In the genomic region with DNA sequence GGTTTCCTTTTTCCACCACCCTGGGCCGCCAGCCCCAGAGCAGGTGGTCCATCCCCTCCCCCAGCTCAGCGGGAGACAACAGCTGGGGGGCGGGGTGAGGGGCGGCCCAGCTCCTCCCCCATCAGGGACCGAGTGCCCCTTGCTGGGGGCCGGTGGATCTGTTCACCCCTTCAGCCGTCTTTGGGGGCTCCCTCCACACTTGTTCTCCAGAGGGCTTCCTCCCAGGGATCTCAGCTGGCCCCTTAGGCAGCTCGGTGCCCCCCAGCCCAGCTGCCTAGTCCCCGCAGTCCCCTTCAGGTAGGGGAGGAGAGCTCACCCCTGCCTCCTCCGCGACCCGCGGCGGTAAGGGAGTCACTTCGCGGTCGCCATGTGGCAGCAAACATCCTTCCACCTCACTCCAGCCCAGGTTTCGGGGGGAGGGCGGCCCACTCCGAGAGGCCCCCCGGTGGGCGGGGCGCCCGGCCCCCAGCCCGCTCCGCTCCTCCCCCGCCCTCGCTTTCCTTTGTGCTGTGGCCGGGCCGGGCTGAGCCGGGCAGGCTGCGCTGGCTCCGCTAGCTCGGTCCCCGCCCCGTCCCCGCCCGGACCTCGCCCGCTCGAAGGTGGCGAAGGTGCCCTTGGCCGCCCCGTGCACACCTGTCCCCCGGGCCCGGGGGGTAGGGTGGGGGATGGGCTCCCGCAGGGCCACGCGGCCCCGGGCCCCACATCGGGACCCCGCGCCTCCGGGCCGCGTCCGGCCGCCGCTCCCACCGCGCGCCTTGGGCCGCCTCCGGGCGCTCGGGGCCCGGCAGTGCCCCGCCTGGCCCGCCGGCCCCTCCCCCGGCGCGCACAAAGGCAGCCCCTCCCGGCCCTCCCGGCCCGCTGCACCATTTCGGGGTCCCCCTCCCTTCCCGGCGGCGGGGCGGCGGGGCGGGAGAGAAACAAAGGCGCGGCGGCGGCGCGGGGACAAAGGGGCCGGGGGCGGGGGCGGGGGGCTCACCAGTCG, we compare ENCODE assay signal across 8 cellular contexts. TPM values are rescaled to one million over a fixed set of nuclear protein-coding genes. Genes with fewer than 3 reads are reported as not detected.
DNase-seq lines count a peak whose midpoint lies in the region; ATAC-seq, FAIRE-seq and TF ChIP-seq lines count a peak whose summit lies in the region.

No MANE protein-coding gene starts in this region.

- peaks cover 15% of the 10 kb centered on the region for H3K4me1 ChIP-seq in RWPE2 (ENCODE audit: insufficient read depth, poor library complexity, severe bottlenecking)
- H3K4me1 ChIP-seq in kidney (ENCODE audit: control insufficient read depth in 1 of 2, insufficient read depth in 1 of 2, low read depth in 1 of 2, low read length in 2 of 2): peaks cover 0 to 19% of the 10 kb centered on the region in 2 donors

- DNase-seq in EL (peak; percentile 55), HFF-Myc (ENCODE audit: extremely low read depth, low read depth) (no peak), RWPE2 (ENCODE audit: low spot score) (no peak), astrocyte of the cerebellum (ENCODE audit: low read depth) (no peak), kidney (no peak)
- peak; percentile 40 to 64 for DNase-seq in stimulated activated CD8-positive, alpha-beta memory T cell treated with anti-CD3 and anti-CD28 coated beads, Interleukin-15, amount 100 ng/mL, for 4 hours (ENCODE audit: low read depth in 2 of 2)

- H3K9me3 ChIP-seq in RWPE2 (ENCODE audit: severe bottlenecking) (no peaks in the 10 kb centered on the region), kidney (ENCODE audit: control insufficient read depth in 1 of 2, low read length in 2 of 2) (no peaks in the 10 kb centered on the region)

- H3K36me3 ChIP-seq in RWPE2 (ENCODE audit: low read depth) (peaks cover 15% of the 10 kb centered on the region), kidney (ENCODE audit: control insufficient read depth in 1 of 2, insufficient read depth in 2 of 2, low read length in 2 of 2) (peaks cover 0 to 4% of the 10 kb centered on the region in 2 donors)

- H3K27me3 ChIP-seq in RWPE2 (ENCODE audit: insufficient read depth, poor library complexity, severe bottlenecking): no peaks in the 10 kb centered on the region

- intact Hi-C loops in kidney (cut with DNase I): no loop called here

- ATAC-seq in RWPE2 (ENCODE audit: low read depth) (peak; percentile 24), GM19035 (IDR thresholded peaks at IDR 0.05; ENCODE audit: unreplicated experiment) (no peak), HG02610 (IDR thresholded peaks at IDR 0.05; ENCODE audit: unreplicated experiment) (no peak)

- peak overlapping the region in 1 of 2 donors; percentile 24 for H3K9ac ChIP-seq in kidney (ENCODE audit: low read length in 2 of 2)

- in situ Hi-C loops in astrocyte of the cerebellum (cut with HindIII; ENCODE audit: low sequenced_read_pairs): no loop called here

- no peak for TF ChIP-seq CTCF in HFF-Myc (IDR thresholded peaks at IDR 0.05; ENCODE audit: low read depth, low read length, missing control alignments)
- TF ChIP-seq CTCF in RWPE2 (IDR thresholded peaks at IDR 0.05; ENCODE audit: poor library complexity, severe bottlenecking): no peak
- TF ChIP-seq CTCF in astrocyte of the cerebellum (IDR thresholded peaks at IDR 0.05; ENCODE audit: low read depth, low read length, missing control alignments): no peak
- TF ChIP-seq CTCF in kidney (IDR thresholded peaks at IDR 0.05; ENCODE audit: borderline replicate concordance, extremely low read depth, insufficient read depth): no peak

- no peak for FAIRE-seq in kidney (lab: Jason Lieb, UNC)

- H3K4me3 ChIP-seq in HFF-Myc (replicated peaks; ENCODE audit: low read depth, low read length) (peak overlapping the region; percentile 82), RWPE2 (ENCODE audit: severe bottlenecking) (peak overlapping the region; percentile 97), astrocyte of the cerebellum (ENCODE audit: low read depth, low read length) (peak overlapping the region; percentile 54), kidney (ENCODE audit: low read length in 2 of 2) (peak overlapping the region; percentile 48 to 60)

- H3K27ac ChIP-seq in RWPE2 (ENCODE audit: poor library complexity, severe bottlenecking) (peak overlapping the region; percentile 69), kidney (ENCODE audit: low read depth in 2 of 2, low read length in 2 of 2) (peak overlapping the region in 1 of 2 donors; percentile 37)

RNA-seq across cellular contexts. Expression of a gene that starts 0.7 kb away (rescaled TPM):
- 64.2 TPM for total RNA-seq in kidney
- 56.5 TPM for polyA plus RNA-seq in kidney (ENCODE audit: insufficient read depth, low read depth, low replicate concordance)

RNA-seq across cellular contexts. Expression of a gene that starts 24.7 kb away (rescaled TPM):
- total RNA-seq in kidney: 89.7 TPM
- 46.4 TPM for polyA plus RNA-seq in kidney (ENCODE audit: insufficient read depth, low read depth, low replicate concordance)

RNA-seq across cellular contexts. Expression of a gene that starts 26.1 kb away (rescaled TPM):
- 5.5 TPM for total RNA-seq in kidney
- 1.6 TPM for polyA plus RNA-seq in kidney (ENCODE audit: insufficient read depth, low read depth, low replicate concordance)

RNA-seq across cellular contexts. Expression of a gene that starts 36.9 kb away (rescaled TPM):
- 18.6 TPM for total RNA-seq in kidney
- polyA plus RNA-seq in kidney (ENCODE audit: insufficient read depth, low read depth, low replicate concordance): 1.9 TPM

RNA-seq across cellular contexts. Expression of a gene that starts 44.0 kb away (rescaled TPM):
- 86.7 TPM for total RNA-seq in kidney
- polyA plus RNA-seq in kidney (ENCODE audit: insufficient read depth, low read depth, low replicate concordance): 97.3 TPM

Comparison
In these comparisons a context has a peak if more than half of its experiments do, and no peak if none do; other contexts are left out.
1. DNase-seq: peak in EL (single experiment) and stimulated activated CD8-positive, alpha-beta memory T cell treated with anti-CD3 and anti-CD28 coated beads, Interleukin-15, amount 100 ng/mL, for 4 hours (2 of 2); none in HFF-Myc (single experiment), RWPE2 (single experiment), astrocyte of the cerebellum (single experiment) and kidney (single experiment).
2. Peak in every context shown above with its lines, with median percentiles within 50 percentile points of each other: H3K4me3 ChIP-seq.